Comparison of ENCODE assay signal across 20 cellular contexts in the genomic region with DNA sequence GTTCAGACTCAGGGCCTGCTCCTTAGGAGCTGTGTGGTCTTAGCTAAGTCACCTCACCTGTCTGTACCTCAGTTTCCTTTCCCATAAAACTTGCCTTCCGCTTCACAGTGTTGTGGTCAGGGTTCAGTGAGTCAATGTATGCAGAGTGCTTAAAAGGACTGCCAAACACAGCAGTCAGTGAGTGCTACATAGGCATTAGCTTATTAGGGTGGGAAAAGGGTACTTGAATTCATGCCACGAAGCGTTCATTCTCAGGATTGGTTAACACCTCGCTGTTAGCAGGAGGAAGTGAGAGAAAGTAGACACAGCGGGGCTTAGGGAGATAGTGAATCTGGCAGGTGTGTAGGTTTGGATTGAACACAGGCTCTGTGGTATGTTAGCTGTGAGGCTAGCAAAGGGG.
DNase-seq lines count a peak whose midpoint lies in the region; ATAC-seq and TF ChIP-seq lines count a peak whose summit lies in the region.
"Had no signal": no experiment of that assay in that cellular context is flagged by ENCODE, and none has a peak within 500 bp of the region (broad histone marks: within the 10 kb centered on the region; RNA-seq: fewer than 3 reads in every experiment).

No MANE protein-coding gene starts in this region.

- no peak overlapping the region for H3T11ph ChIP-seq in H9 (ENCODE audit: low read length)

- POLR2A ChIA-PET in GM10248 (lab: Yijun Ruan, JAX) (no interaction called here), WTC11 (lab: Charles Lee) (no interaction called here)
- POLR2A ChIA-PET in CD8-positive, alpha-beta T cell (lab: Charles Lee): no interaction called here

- no peaks in the 10 kb centered on the region for H3K9me3 ChIP-seq in H9 (ENCODE audit: control insufficient read depth, low read depth, low read length)
- H3K9me3 ChIP-seq in CD8-positive, alpha-beta T cell (ENCODE audit: low read length): no peaks in the 10 kb centered on the region
- H3K9me3 ChIP-seq: A549 had no signal

- TF ChIP-seq CTCF in GM10248 (IDR thresholded peaks at IDR 0.05; ENCODE audit: control extremely low read depth, extremely low read depth, low read depth, missing control alignments): no peak
- TF ChIP-seq CTCF in GM13977 (IDR thresholded peaks at IDR 0.05; ENCODE audit: extremely low read depth, insufficient read depth, missing control alignments): no peak
- TF ChIP-seq CTCF in H9 (conservative IDR thresholded peaks at IDR 0.05): no peak
- TF ChIP-seq CTCF in WTC11 (IDR thresholded peaks at IDR 0.05): no peak
- TF ChIP-seq CTCF in CD8-positive, alpha-beta T cell (IDR thresholded peaks at IDR 0.05): no peak

- H3K56ac ChIP-seq in H9 (ENCODE audit: insufficient read length, low read depth, low read length): no peak overlapping the region

- CTCF ChIA-PET in GM10248 (lab: Yijun Ruan, JAX): no interaction called here
- CTCF ChIA-PET in WTC11 (lab: Charles Lee): interaction anchor here (0.7 to 1.6 kb wide), 7 partner anchors 14 to 156 kb away, joined by 3 to 4 read pairs (median 3); no protein-coding TSS in a partner anchor
- CTCF ChIA-PET in CD8-positive, alpha-beta T cell (lab: Charles Lee): no interaction called here

- peaks cover 0 to 2% of the 10 kb centered on the region in 2 experiments; a peak in 2 of 5 replicates for H3K9me3 Mint-ChIP-seq in H9
- 0 out of 2 replicates have a peak, but pooled peaks cover 3% of the 10 kb centered on the region for H3K9me3 Mint-ChIP-seq in WTC11
- peaks cover 34% of the 10 kb centered on the region for H3K9me3 Mint-ChIP-seq in activated T-helper 2 cell treated with anti-CD3 and anti-CD28 coated beads, Interferon-gamma antibody, Interleukin-2, Interleukin-4, amounts not matched to agents 10 μg/mL and 5 μg/mL and 100 μg/mL, durations not matched to agents 14 hours and 24 hours and 36 hours
- H3K9me3 Mint-ChIP-seq in CD8-positive, alpha-beta T cell: peaks cover 9% of the 10 kb centered on the region

- H3K23me2 ChIP-seq in H9 (ENCODE audit: insufficient read length, low read depth, low read length, poor library complexity, severe bottlenecking): no peaks in the 10 kb centered on the region

- H2BK5ac ChIP-seq in H9 (ENCODE audit: insufficient read length, low read length): no peak overlapping the region

- no peak overlapping the region for H2AK5ac ChIP-seq in H9 (ENCODE audit: insufficient read length, low read length)

- H3K4me1 ChIP-seq in H9 (ENCODE audit: insufficient read depth, low read length): peaks cover 5% of the 10 kb centered on the region; the same call in 1 of the 2 replicates
- no peaks in the 10 kb centered on the region for H3K4me1 ChIP-seq in CD8-positive, alpha-beta T cell (ENCODE audit: insufficient read depth, low read length)
- H3K4me1 ChIP-seq: A549 had no signal

- H3K36me3 ChIP-seq in CD8-positive, alpha-beta T cell (ENCODE audit: insufficient read depth, low read length): no peaks in the 10 kb centered on the region

- no peak overlapping the region for H2BK20ac ChIP-seq in H9 (ENCODE audit: low read depth, low read length, poor library complexity, severe bottlenecking)

- H3K4ac ChIP-seq in H9 (ENCODE audit: low read depth, low read length): no peak overlapping the region

- H3K27me3 ChIP-seq in H9 (ENCODE audit: insufficient read depth, low read length): no peaks in the 10 kb centered on the region
- H3K27me3 ChIP-seq in CD8-positive, alpha-beta T cell (ENCODE audit: insufficient read depth, low read length): no peaks in the 10 kb centered on the region

- H3K27me3 Mint-ChIP-seq in H9 (ENCODE audit: low read depth) (no peaks in the 10 kb centered on the region), WTC11 (ENCODE audit: low read depth) (no peaks in the 10 kb centered on the region)
- no peaks in the 10 kb centered on the region for H3K27me3 Mint-ChIP-seq in activated T-helper 2 cell treated with anti-CD3 and anti-CD28 coated beads, Interferon-gamma antibody, Interleukin-2, Interleukin-4, amounts not matched to agents 10 μg/mL and 5 μg/mL and 100 μg/mL, durations not matched to agents 14 hours and 24 hours and 36 hours (ENCODE audit: low read depth)
- peaks cover 4% of the 10 kb centered on the region for H3K27me3 Mint-ChIP-seq in CD8-positive, alpha-beta T cell (ENCODE audit: low read depth)
- H3K27me3 Mint-ChIP-seq: B cell had no signal

- no peaks in the 10 kb centered on the region for H3K79me1 ChIP-seq in H9 (ENCODE audit: insufficient read depth, low read depth, low read length, poor library complexity, severe bottlenecking)

- no peak overlapping the region for H4K8ac ChIP-seq in H9 (replicated peaks; ENCODE audit: insufficient read length, low read depth, low read length)

- H3K9ac ChIP-seq in H9 (ENCODE audit: extremely low read depth, insufficient read length, low read length): no peak overlapping the region

- H3K36me3 Mint-ChIP-seq in H9 (ENCODE audit: insufficient read depth in 1 of 3, low read depth in 3 of 3) (no peaks in the 10 kb centered on the region), WTC11 (no peaks in the 10 kb centered on the region)
- H3K36me3 Mint-ChIP-seq in activated T-helper 2 cell treated with anti-CD3 and anti-CD28 coated beads, Interferon-gamma antibody, Interleukin-2, Interleukin-4, amounts not matched to agents 10 μg/mL and 5 μg/mL and 100 μg/mL, durations not matched to agents 14 hours and 24 hours and 36 hours (ENCODE audit: low read depth): no peaks in the 10 kb centered on the region
- no peaks in the 10 kb centered on the region for H3K36me3 Mint-ChIP-seq in CD8-positive, alpha-beta T cell
- H3K36me3 Mint-ChIP-seq: CD14-positive monocyte had no signal

- H3K4me1 Mint-ChIP-seq in H9: peaks cover 8 to 18% of the 10 kb centered on the region in 2 experiments
- peaks cover 37% of the 10 kb centered on the region for H3K4me1 Mint-ChIP-seq in WTC11
- no peaks in the 10 kb centered on the region for H3K4me1 Mint-ChIP-seq in activated T-helper 2 cell treated with anti-CD3 and anti-CD28 coated beads, Interferon-gamma antibody, Interleukin-2, Interleukin-4, amounts not matched to agents 10 μg/mL and 5 μg/mL and 100 μg/mL, durations not matched to agents 14 hours and 24 hours and 36 hours (ENCODE audit: low read depth)
- H3K4me1 Mint-ChIP-seq in CD8-positive, alpha-beta T cell (ENCODE audit: low read depth): no peaks in the 10 kb centered on the region
- H3K4me1 Mint-ChIP-seq: B cell, CD14-positive monocyte had no signal

- no peak overlapping the region for H3K18ac ChIP-seq in H9 (ENCODE audit: insufficient read length, low read depth, low read length)

- no peak overlapping the region for H2BK12ac ChIP-seq in H9 (ENCODE audit: insufficient read length, low read depth, low read length)

- in situ Hi-C loops in GM13977 (cut with MboI; ENCODE audit: low pct_unique_long_range_greater_than_20kb, low sequenced_read_pairs, unreplicated experiment): no loop called here

- no peak overlapping the region for H3K4me3 ChIP-seq in CD8-positive, alpha-beta T cell (ENCODE audit: low read depth, low read length)
- H3K4me3 ChIP-seq: A549 had no signal

- intact Hi-C loops in activated T-helper 2 cell treated with anti-CD3 and anti-CD28 coated beads, Interferon-gamma antibody, Interleukin-2, Interleukin-4, amounts not matched to agents 10 μg/mL and 5 μg/mL and 100 μg/mL, durations not matched to agents 14 hours and 24 hours and 36 hours (cut with micrococcal nuclease): no loop called here
- intact Hi-C loops in posterior cingulate gyrus (cut with DNase I): no loop called here
- intact Hi-C loops in CD8-positive, alpha-beta T cell (cut with DNase I, micrococcal nuclease): no loop called here

- no peak overlapping the region for H3K14ac ChIP-seq in H9 (ENCODE audit: insufficient read depth, low read length)

- ATAC-seq in WTC11 (no peak), HG03520 (IDR thresholded peaks at IDR 0.05; ENCODE audit: unreplicated experiment) (no peak)
- no peak for ATAC-seq in CD8-positive, alpha-beta T cell
- ATAC-seq: A549, Panc1, SK-N-SH treated with all-trans-retinoic acid at 6 μM for 48 hours had no signal

- no peaks in the 10 kb centered on the region for H4K20me1 ChIP-seq in H9 (ENCODE audit: control insufficient read depth, insufficient read depth, insufficient read length)

- no peak overlapping the region for H3K23ac ChIP-seq in H9 (ENCODE audit: insufficient read length, low read depth, low read length)

- WGBS in H9 (ENCODE audit: extremely low coverage, insufficient read length, low lambda C conversion rate): no CpG with 5 or more reads among the region's 5 CpGs

- H3K4me2 ChIP-seq in H9 (ENCODE audit: insufficient read depth, insufficient read length, low read length): no peak overlapping the region
- H3K4me2 ChIP-seq: A549 had no signal

- no peak overlapping the region for H3K27ac ChIP-seq in H9 (ENCODE audit: insufficient read length, low read depth, low read length)
- H3K27ac ChIP-seq in CD8-positive, alpha-beta T cell (ENCODE audit: low read depth, low read length): no peak overlapping the region
- H3K27ac ChIP-seq: A549, HL-60 had no signal

- peak; percentile 11 for DNase-seq in GM10248 (ENCODE audit: extremely low spot score)
- peak; percentile 20 for DNase-seq in GM13977 (ENCODE audit: low spot score)
- DNase-seq in H9: no peak
- no peak for DNase-seq in WTC11 (ENCODE audit: low spot score)
- DNase-seq in activated T-helper 2 cell treated with anti-CD3 and anti-CD28 coated beads, Interferon-gamma antibody, Interleukin-2, Interleukin-4, amounts not matched to agents 10 μg/mL and 5 μg/mL and 100 μg/mL, durations not matched to agents 14 hours and 24 hours and 36 hours (ENCODE audit: low spot score): no peak
- DNase-seq in posterior cingulate gyrus: no peak
- DNase-seq in CD8-positive, alpha-beta T cell: no peak
- DNase-seq: DMS79, KG1, NCI-H1092, NCI-H2029 treated with DMSO at 0.1 percent for 48 hours, NCI-H446 treated with DMSO at 0.1 percent for 48 hours, NCI-H526 treated with DMSO at 0.1 percent for 48 hours had no signal

- H4K91ac ChIP-seq in H9 (ENCODE audit: insufficient read length, low read depth, low read length): no peak overlapping the region

- H4K5ac ChIP-seq in H9 (ENCODE audit: insufficient read length, low read depth, low read length): no peak overlapping the region

- H2BK120ac ChIP-seq in H9 (ENCODE audit: low read depth, low read length, poor library complexity, severe bottlenecking): no peak overlapping the region

- H2AFZ ChIP-seq in H9 (ENCODE audit: low read length): no peak overlapping the region

- peak overlapping the region in 2 of 3 experiments; percentile 50 to 57; a peak in 3 of 7 replicates for H3K27ac Mint-ChIP-seq in H9
- H3K27ac Mint-ChIP-seq in WTC11: peak overlapping the region; percentile 51; the same call in 1 of the 2 replicates
- no peak overlapping the region for H3K27ac Mint-ChIP-seq in activated T-helper 2 cell treated with anti-CD3 and anti-CD28 coated beads, Interferon-gamma antibody, Interleukin-2, Interleukin-4, amounts not matched to agents 10 μg/mL and 5 μg/mL and 100 μg/mL, durations not matched to agents 14 hours and 24 hours and 36 hours
- no peak overlapping the region for H3K27ac Mint-ChIP-seq in CD8-positive, alpha-beta T cell
- H3K27ac Mint-ChIP-seq: B cell, CD14-positive monocyte had no signal

- H3K79me2 ChIP-seq in H9 (ENCODE audit: insufficient read depth, low read length): no peaks in the 10 kb centered on the region; the same call in 1 of the 2 replicates

- H2BK15ac ChIP-seq in H9 (ENCODE audit: low read depth, low read length): no peak overlapping the region

- H3K4me3 Mint-ChIP-seq in H9: no peak overlapping the region
- H3K4me3 Mint-ChIP-seq in WTC11: no peak overlapping the region
- no peak overlapping the region for H3K4me3 Mint-ChIP-seq in activated T-helper 2 cell treated with anti-CD3 and anti-CD28 coated beads, Interferon-gamma antibody, Interleukin-2, Interleukin-4, amounts not matched to agents 10 μg/mL and 5 μg/mL and 100 μg/mL, durations not matched to agents 14 hours and 24 hours and 36 hours (ENCODE audit: low read depth)
- no peak overlapping the region for H3K4me3 Mint-ChIP-seq in CD8-positive, alpha-beta T cell
- H3K4me3 Mint-ChIP-seq: B cell, CD14-positive monocyte had no signal

Comparison
In these comparisons a context has a peak if more than half of its experiments do, and no peak if none do; other contexts are left out.
1. DNase-seq: peak in GM10248 (single experiment) and GM13977 (single experiment); none in H9 (single experiment), WTC11 (single experiment), activated T-helper 2 cell treated with anti-CD3 and anti-CD28 coated beads, Interferon-gamma antibody, Interleukin-2, Interleukin-4, amounts not matched to agents 10 μg/mL and 5 μg/mL and 100 μg/mL, durations not matched to agents 14 hours and 24 hours and 36 hours (single experiment), posterior cingulate gyrus (0 of 10) and CD8-positive, alpha-beta T cell (0 of 7).
2. H3K27ac Mint-ChIP-seq: peak in H9 (2 of 3) and WTC11 (single experiment); none in activated T-helper 2 cell treated with anti-CD3 and anti-CD28 coated beads, Interferon-gamma antibody, Interleukin-2, Interleukin-4, amounts not matched to agents 10 μg/mL and 5 μg/mL and 100 μg/mL, durations not matched to agents 14 hours and 24 hours and 36 hours (single experiment) and CD8-positive, alpha-beta T cell (single experiment).